16 cellular contexts compared by ENCODE assay signal in genomic region chr2:109110185-109110584, GRCh38.
"Had no signal": no experiment of that assay in that cellular context is flagged by ENCODE, and none has a peak within 500 bp of the region (broad histone marks: within the 10 kb centered on the region; RNA-seq: fewer than 3 reads in every experiment).

No MANE protein-coding gene starts in this region.

- DNase-seq: activated B cell treated with CpG ODN at 0.5 μM for 24 hours; activated CD4-positive, alpha-beta memory T cell treated with anti-CD3 and anti-CD28 coated beads for 36 hours; activated CD4-positive, alpha-beta T cell treated with anti-CD3 and anti-CD28 coated beads for 4 hours; activated naive CD4-positive, alpha-beta T cell; activated naive CD8-positive, alpha-beta T cell treated with anti-CD3 and anti-CD28 coated beads for 36 hours; activated T-cell treated with anti-CD3 and anti-CD28 coated beads, Interleukin-2, amount 50 U/mL, for 1 hour; amniotic stem cell; effector CD8-positive, alpha-beta T cell; heart right ventricle; immature natural killer cell; kidney glomerular epithelial cell; left ventricle myocardium superior; stimulated activated CD4-positive, alpha-beta T cell treated with anti-CD3 and anti-CD28 coated beads, Interleukin-12 subunit alpha, Interleukin-12 subunit beta, amount 100 ng/mL, for 4 hours; stimulated activated CD4-positive, alpha-beta T cell treated with anti-CD3 and anti-CD28 coated beads, Interleukin-2, amount 100 ng/mL, for 24 hours; stimulated activated naive CD4-positive, alpha-beta T cell treated with Interleukin-2 at 50 U/mL for 16 hours; thyroid gland had no signal
